ENCODE assay signal across 9 cellular contexts in the genomic region with DNA sequence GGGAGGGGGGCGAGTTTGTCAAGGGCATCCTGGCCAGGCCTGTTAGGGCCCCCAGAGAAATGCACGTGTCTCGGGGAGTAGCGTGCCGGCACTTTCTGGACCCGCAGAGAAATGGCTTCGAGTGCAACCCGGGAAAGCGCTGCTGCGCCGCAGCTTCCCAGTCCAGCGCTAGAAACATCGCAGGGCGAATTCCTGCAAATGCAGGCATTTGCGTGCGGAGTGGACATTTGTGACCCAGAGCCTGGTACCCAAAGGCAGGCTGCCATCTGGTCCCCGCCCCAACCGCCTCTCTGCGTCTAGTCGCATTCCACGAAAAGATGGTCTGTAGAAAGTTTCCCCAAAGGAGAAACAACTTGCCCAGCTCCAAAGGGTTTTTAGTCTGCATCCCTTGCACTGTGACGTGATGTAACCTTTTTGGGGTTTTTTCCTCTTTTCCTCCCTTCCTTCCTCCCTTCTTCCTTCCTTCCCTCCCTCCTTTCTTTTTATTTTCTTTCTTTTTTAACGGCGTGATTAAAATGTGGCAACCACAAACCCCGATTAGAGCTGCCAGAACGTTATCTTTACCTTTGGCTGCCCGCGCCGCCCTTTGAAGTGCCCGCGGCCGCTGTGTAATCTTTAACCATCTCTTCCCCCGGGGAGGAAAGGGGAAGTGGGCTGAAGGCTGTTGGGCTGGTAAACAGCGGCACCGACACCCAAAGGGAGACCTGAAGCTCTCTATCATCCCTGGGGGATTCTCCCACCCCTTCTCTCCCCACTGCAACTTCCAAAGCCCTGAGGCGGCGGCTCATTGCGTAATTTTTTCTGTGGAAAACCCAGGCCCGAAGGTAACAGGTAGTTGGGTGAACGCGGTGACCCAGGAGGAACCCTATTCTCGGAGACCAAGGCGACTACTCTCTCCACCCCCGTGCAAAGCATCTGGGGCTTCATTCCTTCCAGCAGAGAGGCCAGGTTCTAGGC. TPM values are rescaled to one million over a fixed set of nuclear protein-coding genes. Genes with fewer than 3 reads are reported as not detected.
DNase-seq lines count a peak whose midpoint lies in the region; ATAC-seq and TF ChIP-seq lines count a peak whose summit lies in the region.
"Had no signal": no experiment of that assay in that cellular context is flagged by ENCODE, and none has a peak within 500 bp of the region (broad histone marks: within the 10 kb centered on the region; RNA-seq: fewer than 3 reads in every experiment).

No MANE protein-coding gene starts in this region.

- peaks cover 0 to 9% (median 4%) of the 10 kb centered on the region in 4 donors for H3K9me3 ChIP-seq in Peyer's patch

- ATAC-seq in GM21737 (IDR thresholded peaks at IDR 0.05; ENCODE audit: unreplicated experiment) (peak; percentile 69), omental fat pad (ENCODE audit: low FRiP score) (peak; percentile 42), GM19023 (IDR thresholded peaks at IDR 0.05; ENCODE audit: unreplicated experiment) (no peak)

- H3K27me3 ChIP-seq in Peyer's patch, result peaks cover 0 to 6% of the 10 kb centered on the region in 2 donors

- no peak for TF ChIP-seq POLR2A in Peyer's patch (IDR thresholded peaks at IDR 0.05)

- DNase-seq in ELF-1 (ENCODE audit: low read depth, low spot score) (peak; percentile 62), Peyer's patch (peak in 2 of 3 donors; percentile 66 to 76), epithelial cell of esophagus (ENCODE audit: low read depth) (peak; percentile 2), omental fat pad (ENCODE audit: low spot score) (no peak), epidermal melanocyte (ENCODE audit: insufficient read length, low spot score) (no peak), OCI-M2 (lab: John Stamatoyannopoulos, UW; ENCODE audit: unreplicated experiment) (no peak)

- peak overlapping the region in 2 of 4 donors; percentile 11 to 41 for H3K27ac ChIP-seq in Peyer's patch

- H3K36me3 ChIP-seq in Peyer's patch, result no peaks in the 10 kb centered on the region

- TF ChIP-seq CTCF in Peyer's patch (IDR thresholded peaks at IDR 0.05) (no peak), epithelial cell of esophagus (IDR thresholded peaks at IDR 0.05; ENCODE audit: insufficient read depth, low read depth, low read length, missing control alignments) (no peak), omental fat pad (IDR thresholded peaks at IDR 0.05) (no peak)

- H3K4me3 ChIP-seq in Peyer's patch (peak overlapping the region; percentile 32 to 61 (median 48)), epithelial cell of esophagus (ENCODE audit: low read length) (no peak overlapping the region)

- peaks cover 0 to 28% (median 3%) of the 10 kb centered on the region in 4 donors for H3K4me1 ChIP-seq in Peyer's patch

RNA-seq across cellular contexts. Expression of a gene that starts 1.1 kb away (rescaled TPM):
- total RNA-seq in Peyer's patch, result 10 to 100 TPM in 3 of 4 donors, 1 to 10 TPM in 1; 5.1 to 19.8 (median 17.6) TPM
- 1 to 10 TPM in 1 of 4 donors, under 1 TPM in 1, not detected in 2; 0.19 to 2.4 TPM for total RNA-seq in omental fat pad
- total RNA-seq: RPMI7951 had no signal

Comparison
In these comparisons a context has a peak if more than half of its experiments do, and no peak if none do; other contexts are left out.
1. DNase-seq: peak in ELF-1 (single experiment), Peyer's patch (2 of 3) and epithelial cell of esophagus (single experiment); none in omental fat pad (single experiment), epidermal melanocyte (single experiment) and OCI-M2 (single experiment).